In the genomic region with DNA sequence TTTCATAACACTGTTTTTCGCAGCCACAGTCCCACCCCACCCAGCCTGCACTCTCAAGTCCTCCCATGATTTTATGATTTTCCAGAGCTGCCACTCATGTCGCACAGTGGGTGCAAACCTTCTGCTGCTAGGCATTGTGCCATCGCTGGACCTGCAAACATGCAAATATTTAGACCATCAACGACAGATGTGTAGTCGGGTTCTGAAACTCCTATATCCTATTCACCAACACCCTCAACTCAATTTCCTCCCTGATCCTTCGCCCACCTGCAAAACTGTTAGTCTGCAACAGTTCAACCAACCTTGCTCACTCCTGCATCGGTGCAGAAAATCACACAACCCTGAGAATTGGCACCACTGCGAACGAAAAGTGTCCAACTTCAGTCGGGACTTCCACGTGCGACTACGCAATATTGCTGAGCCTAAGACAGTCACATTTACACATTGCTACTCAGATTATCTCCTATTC, we compare ENCODE assay signal across 8 cellular contexts. TPM values are rescaled to one million over a fixed set of nuclear protein-coding genes. Genes with fewer than 3 reads are reported as not detected.
DNase-seq lines count a peak whose midpoint lies in the region; ATAC-seq and TF ChIP-seq lines count a peak whose summit lies in the region.

No MANE protein-coding gene starts in this region.

- no peaks in the 10 kb centered on the region for H3K9me3 Mint-ChIP-seq in nephron progenitor cell

- intact Hi-C loops in posterior vena cava (cut with DNase I): no loop called here

- H3K27ac Mint-ChIP-seq in nephron progenitor cell: peak overlapping the region; percentile 98

- H3K36me3 Mint-ChIP-seq in nephron progenitor cell (ENCODE audit: low read depth): no peaks in the 10 kb centered on the region

- H3K27ac ChIP-seq in DND-41 (ENCODE audit: low read length): peak overlapping the region; percentile 77
- H3K27ac ChIP-seq in VCaP: peak overlapping the region; percentile 84
- H3K27ac ChIP-seq in esophagus (ENCODE audit: low read depth in 2 of 2, low read length in 1 of 2): peak overlapping the region; percentile 81 to 93

- no peaks in the 10 kb centered on the region for H4K20me1 ChIP-seq in DND-41 (ENCODE audit: insufficient read depth, low read length)

- H3K27me3 ChIP-seq in DND-41 (ENCODE audit: insufficient read depth, low read length, poor library complexity) (no peaks in the 10 kb centered on the region), esophagus (ENCODE audit: control insufficient read depth in 1 of 2, insufficient read depth in 2 of 2, low read length in 2 of 2) (no peaks in the 10 kb centered on the region)

- peaks cover 19% of the 10 kb centered on the region for H3K27me3 Mint-ChIP-seq in nephron progenitor cell (ENCODE audit: low read depth, poor library complexity)

- DNase-seq in DND-41: no peak
- DNase-seq in nephron progenitor cell: no peak
- no peak for DNase-seq in posterior vena cava (ENCODE audit: low spot score)
- DNase-seq in NCI-H1092 (lab: John Stamatoyannopoulos, UW): no peak
- DNase-seq in NCI-H1048 (lab: John Stamatoyannopoulos, UW): no peak

- peak overlapping the region; percentile 86 for H2AFZ ChIP-seq in DND-41 (ENCODE audit: low read depth, low read length)

- ATAC-seq in DND-41 (ENCODE audit: insufficient read depth, low read depth) (no peak), HG03025 (IDR thresholded peaks at IDR 0.05; ENCODE audit: low FRiP score, unreplicated experiment) (peak; percentile 11)

- peaks cover 11% of the 10 kb centered on the region for H3K79me2 ChIP-seq in DND-41 (ENCODE audit: insufficient read depth, low read length)

- H3K4me1 Mint-ChIP-seq in nephron progenitor cell: peaks cover 40% of the 10 kb centered on the region

- peak overlapping the region; percentile 100 for H3K4me2 ChIP-seq in DND-41 (ENCODE audit: insufficient read depth, low read length)

- peaks cover 26% of the 10 kb centered on the region for H3K4me1 ChIP-seq in DND-41 (ENCODE audit: insufficient read depth, low read length)
- H3K4me1 ChIP-seq in esophagus (ENCODE audit: control insufficient read depth in 2 of 2, insufficient read depth in 2 of 2, low read length in 1 of 2): no peaks in the 10 kb centered on the region

- peak overlapping the region; percentile 97 for H3K4me3 Mint-ChIP-seq in nephron progenitor cell

- no peaks in the 10 kb centered on the region for H3K36me3 ChIP-seq in DND-41 (ENCODE audit: insufficient read depth, low read length)
- H3K36me3 ChIP-seq in esophagus (ENCODE audit: control insufficient read depth in 2 of 2, insufficient read depth in 2 of 2, low read length in 1 of 2): no peaks in the 10 kb centered on the region

- TF ChIP-seq CTCF in DND-41 (IDR thresholded peaks at IDR 0.05; ENCODE audit: borderline replicate concordance, extremely low read depth, low read length, poor library complexity, severe bottlenecking) (no peak), VCaP (conservative IDR thresholded peaks at IDR 0.05) (no peak), nephron progenitor cell (IDR thresholded peaks at IDR 0.05) (no peak)

- H3K9ac ChIP-seq in DND-41 (ENCODE audit: low read depth, low read length): peak overlapping the region; percentile 73

- H3K9me3 ChIP-seq in DND-41 (ENCODE audit: insufficient read depth, low read length, severe bottlenecking) (no peaks in the 10 kb centered on the region), esophagus (ENCODE audit: control insufficient read depth in 2 of 2, insufficient read depth in 1 of 2, low read depth in 1 of 2, low read length in 1 of 2) (no peaks in the 10 kb centered on the region)

- WGBS in esophagus, 2 donors: 5% methylated on average over 13 of the region's 13 CpGs

- H3K4me3 ChIP-seq in DND-41 (ENCODE audit: low read depth in 1 of 2, low read length in 2 of 2) (peak overlapping the region; percentile 41 to 70; a peak in 3 of 4 replicates), esophagus (ENCODE audit: low read depth in 1 of 2, low read length in 2 of 2) (peak overlapping the region; percentile 82 to 92)

RNA-seq across cellular contexts. Expression of gene ALS2, which starts 0.9 kb away (rescaled TPM):
- 1 to 10 TPM; 3.2 to 3.9 TPM for polyA plus RNA-seq in esophagus
- 10 to 100 TPM; 20.4 to 21.9 TPM for total RNA-seq in posterior vena cava

RNA-seq across cellular contexts. Expression of gene CDK15, which starts 24.7 kb away (rescaled TPM):
- under 1 TPM; 0.05 to 0.18 TPM for polyA plus RNA-seq in esophagus
- 1 to 10 TPM; 1.4 to 1.5 TPM for total RNA-seq in posterior vena cava
